Comparison of ENCODE assay signal across 10 cellular contexts in genomic region chr2:216590780-216591179, GRCh38. TPM values are rescaled to one million over a fixed set of nuclear protein-coding genes. Genes with fewer than 3 reads are reported as not detected.
DNase-seq lines count a peak whose midpoint lies in the region; ATAC-seq and TF ChIP-seq lines count a peak whose summit lies in the region.
"Had no signal": no experiment of that assay in that cellular context is flagged by ENCODE, and none has a peak within 500 bp of the region (broad histone marks: within the 10 kb centered on the region; RNA-seq: fewer than 3 reads in every experiment).

No MANE protein-coding gene starts in this region.

- no peak overlapping the region for H3K4me3 Mint-ChIP-seq in brain
- H3K4me3 Mint-ChIP-seq in activated T-helper 17 cell treated with anti-CD3 and anti-CD28 coated beads, Interleukin-2, amount 50 U/mL, for 72 hours, result no peak overlapping the region
- H3K4me3 Mint-ChIP-seq: HFFc6 had no signal

- no peaks in the 10 kb centered on the region for H3K9me3 ChIP-seq in thymus (ENCODE audit: control insufficient read depth)

- CTCF ChIA-PET in HEK293T (lab: Yijun Ruan, JAX), result no interaction called here

- DNase-seq in HEK293T (ENCODE audit: extremely low spot score) (peak; percentile 33), iris pigment epithelial cell (ENCODE audit: low read depth) (peak; percentile 57), hypothalamus (lab: John Stamatoyannopoulos, UW) (no peak)
- DNase-seq: HFFc6; NCI-H1048; stimulated activated naive CD4-positive, alpha-beta T cell treated with Interleukin-2 at 50 U/mL for 16 hours had no signal

- WGBS in thymus, result 93% methylated on average over 9 of the region's 9 CpGs

- peaks cover 0 to 6% (median 0%) of the 10 kb centered on the region in 5 experiments for H3K9me3 Mint-ChIP-seq in brain
- H3K9me3 Mint-ChIP-seq in activated T-helper 17 cell treated with anti-CD3 and anti-CD28 coated beads, Interleukin-2, amount 50 U/mL, for 72 hours, result no peaks in the 10 kb centered on the region
- H3K9me3 Mint-ChIP-seq: HFFc6 had no signal

- no peaks in the 10 kb centered on the region for H3K27me3 ChIP-seq in thymus (ENCODE audit: control insufficient read depth, insufficient read depth)

- no peak for TF ChIP-seq CTCF in brain (conservative IDR thresholded peaks at IDR 0.05)

- peak overlapping the region; percentile 11 for H3K27ac ChIP-seq in thymus (ENCODE audit: low read depth)

- H3K4me3 ChIP-seq in thymus (ENCODE audit: low read length), result no peak overlapping the region

- peaks cover 33% of the 10 kb centered on the region for H3K4me1 Mint-ChIP-seq in brain
- no peaks in the 10 kb centered on the region for H3K4me1 Mint-ChIP-seq in activated T-helper 17 cell treated with anti-CD3 and anti-CD28 coated beads, Interleukin-2, amount 50 U/mL, for 72 hours

- H3K36me3 Mint-ChIP-seq in brain, result no peaks in the 10 kb centered on the region
- H3K36me3 Mint-ChIP-seq in activated T-helper 17 cell treated with anti-CD3 and anti-CD28 coated beads, Interleukin-2, amount 50 U/mL, for 72 hours (ENCODE audit: low read depth), result no peaks in the 10 kb centered on the region

- peaks cover 2% of the 10 kb centered on the region for H3K4me1 ChIP-seq in thymus (ENCODE audit: control insufficient read depth, insufficient read depth, low read length)

- H3K27me3 Mint-ChIP-seq in brain, result peaks cover 4% of the 10 kb centered on the region
- H3K27me3 Mint-ChIP-seq in activated T-helper 17 cell treated with anti-CD3 and anti-CD28 coated beads, Interleukin-2, amount 50 U/mL, for 72 hours, result peaks cover 11% of the 10 kb centered on the region

- ATAC-seq in activated T-helper 17 cell treated with anti-CD3 and anti-CD28 coated beads, Interleukin-2, amount 50 U/mL, for 72 hours (replicated peaks), result no peak
- ATAC-seq in GM18861 (IDR thresholded peaks at IDR 0.05; ENCODE audit: unreplicated experiment), result no peak

- no peaks in the 10 kb centered on the region for H3K36me3 ChIP-seq in thymus (ENCODE audit: control insufficient read depth, insufficient read depth)

- peak overlapping the region in 4 of 5 experiments; percentile 1 to 72 (median 51) for H3K27ac Mint-ChIP-seq in brain
- H3K27ac Mint-ChIP-seq in activated T-helper 17 cell treated with anti-CD3 and anti-CD28 coated beads, Interleukin-2, amount 50 U/mL, for 72 hours, result no peak overlapping the region
- H3K27ac Mint-ChIP-seq: HFFc6 had no signal

- POLR2A ChIA-PET in HEK293T (lab: Yijun Ruan, JAX), result interaction anchor here (1.5 kb wide), 1 partner anchor 30 kb away, joined by 3 read pairs; no protein-coding TSS in a partner anchor

TF ChIP-seq in HEK293T, 16 proteins besides CTCF, POLR2A, EP300 and RAD21:
- TF ChIP-seq LEF1 (IDR thresholded peaks at IDR 0.05; ENCODE audit: borderline replicate concordance), result no peak
- TF ChIP-seq FOXK2 (IDR thresholded peaks at IDR 0.05), result no peak
- TF ChIP-seq BHLHE40 (IDR thresholded peaks at IDR 0.05; ENCODE audit: borderline replicate concordance), result no peak
- TF ChIP-seq CTBP1 (IDR thresholded peaks at IDR 0.05; ENCODE audit: borderline replicate concordance), result no peak
- TF ChIP-seq PKNOX1 (IDR thresholded peaks at IDR 0.05), result no peak
- TF ChIP-seq TARDBP (IDR thresholded peaks at IDR 0.05), result no peak
- TF ChIP-seq ZNF384 (IDR thresholded peaks at IDR 0.05), result no peak
- no peak for TF ChIP-seq HDGF (IDR thresholded peaks at IDR 0.05; ENCODE audit: borderline replicate concordance)

RNA-seq across cellular contexts. Expression of gene IGFBP2, which starts 42.4 kb away (rescaled TPM):
- polyA plus RNA-seq in brain (ENCODE audit: insufficient read depth, low read depth, low replicate concordance), result 233 TPM
- 111 TPM for polyA plus RNA-seq in thymus
- total RNA-seq in activated T-helper 17 cell treated with anti-CD3 and anti-CD28 coated beads, Interleukin-2, amount 50 U/mL, for 72 hours, result under 1 TPM in 1 of 2 donors, not detected in 1; 0.32 TPM

Comparison
In these comparisons a context has a peak if more than half of its experiments do, and no peak if none do; other contexts are left out.
1. DNase-seq: peak in HEK293T (single experiment) and iris pigment epithelial cell (single experiment); none in hypothalamus (0 of 51).